In the genomic region with DNA sequence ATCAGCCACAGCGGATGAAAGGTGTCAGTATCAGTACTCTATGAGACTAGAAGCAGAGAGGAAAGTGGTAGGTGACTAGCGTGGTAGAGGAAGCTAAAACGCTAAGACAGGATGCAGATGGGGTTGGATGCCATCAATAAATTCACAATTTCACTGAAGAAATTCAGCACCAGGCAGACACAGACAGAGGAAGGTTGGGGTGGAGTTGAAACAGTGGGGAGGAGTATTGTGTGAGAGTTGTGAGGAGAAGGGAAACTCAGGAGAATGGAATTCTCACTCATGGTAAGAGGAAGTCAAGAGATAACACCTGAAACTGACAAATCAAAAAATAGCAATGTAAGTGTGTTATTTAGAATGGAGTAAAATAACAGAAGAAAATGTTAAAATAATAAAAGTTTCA, we compare ENCODE assay signal across 24 cellular contexts.
DNase-seq lines count a peak whose midpoint lies in the region; ATAC-seq, FAIRE-seq and TF ChIP-seq lines count a peak whose summit lies in the region.
"Had no signal": no experiment of that assay in that cellular context is flagged by ENCODE, and none has a peak within 500 bp of the region (broad histone marks: within the 10 kb centered on the region; RNA-seq: fewer than 3 reads in every experiment).

No MANE protein-coding gene starts in this region.

- in situ Hi-C loops in GM23248 (cut with MboI): no loop called here

- H3K36me3 ChIP-seq in GM23248 (ENCODE audit: low read depth): no peaks in the 10 kb centered on the region
- H3K36me3 ChIP-seq in RWPE2 (ENCODE audit: low read depth): no peaks in the 10 kb centered on the region
- no peaks in the 10 kb centered on the region for H3K36me3 ChIP-seq in endodermal cell (ENCODE audit: control insufficient read depth, insufficient read depth, low read length)
- no peaks in the 10 kb centered on the region for H3K36me3 ChIP-seq in left lung
- H3K36me3 ChIP-seq in WERI-Rb-1: no peaks in the 10 kb centered on the region
- H3K36me3 ChIP-seq: right lobe of liver, SJSA1 had no signal

- intact Hi-C loops in left lung (cut with DNase I): no loop called here

- H3K9me3 ChIP-seq in GM23248 (ENCODE audit: low read depth): no peaks in the 10 kb centered on the region
- H3K9me3 ChIP-seq in RWPE2 (ENCODE audit: severe bottlenecking): no peaks in the 10 kb centered on the region
- no peaks in the 10 kb centered on the region for H3K9me3 ChIP-seq in endodermal cell (ENCODE audit: control insufficient read depth, low read length)
- no peaks in the 10 kb centered on the region for H3K9me3 ChIP-seq in left lung
- no peaks in the 10 kb centered on the region for H3K9me3 ChIP-seq in WERI-Rb-1 (ENCODE audit: severe bottlenecking)
- H3K9me3 ChIP-seq: right lobe of liver, SJSA1 had no signal

- H3K27me3 ChIP-seq in GM23248 (replicated peaks; ENCODE audit: insufficient read depth) (no peaks in the 10 kb centered on the region), RWPE2 (ENCODE audit: insufficient read depth, poor library complexity, severe bottlenecking) (no peaks in the 10 kb centered on the region), endodermal cell (ENCODE audit: control insufficient read depth, insufficient read depth, low read length, poor library complexity, severe bottlenecking) (no peaks in the 10 kb centered on the region), left lung (no peaks in the 10 kb centered on the region), WERI-Rb-1 (ENCODE audit: insufficient read depth, low read depth, severe bottlenecking) (no peaks in the 10 kb centered on the region)
- H3K27me3 ChIP-seq: right lobe of liver, SJSA1 had no signal

- DNase-seq in GM23248 (peak; percentile 49), RWPE2 (ENCODE audit: low spot score) (no peak), endodermal cell (peak; percentile 55), left lung (no peak), WERI-Rb-1 (no peak), H54 (ENCODE audit: insufficient read length, low spot score) (no peak)
- DNase-seq in stimulated activated CD4-positive, alpha-beta T cell treated with anti-CD3 and anti-CD28 coated beads, Interleukin-1b, Interleukin-23, amount 100 ng/mL, for 48 hours: no peak
- no peak for DNase-seq in T-helper 2 cell treated with Interferon-gamma antibody and Interleukin-4, amounts not matched to agents 5 μg/mL and 100 μg/mL, for 36 hours (ENCODE audit: low spot score)
- DNase-seq: activated CD4-positive, alpha-beta T cell treated with anti-CD3 and anti-CD28 coated beads for 1 hour; activated CD8-positive, alpha-beta T cell treated with anti-CD3 and anti-CD28 coated beads for 36 hours; activated naive CD4-positive, alpha-beta T cell treated with anti-CD3 and anti-CD28 coated beads, Interleukin-2, amount 50 U/mL, for 16 hours; amygdala; caudate nucleus; DMS79 treated with DMSO at 0.1 percent for 48 hours; NCI-H2029 treated with DMSO at 0.1 percent for 48 hours; NCI-H2227 treated with DMSO at 0.1 percent for 48 hours; right lobe of liver; stimulated activated naive B cell treated with anti-CD40 and anti-IgM and Interleukin-4, amounts not matched to agents 10 μg/mL and 1 μg/mL and 100 μg/mL, for 72 hours had no signal

- H3K9me2 ChIP-seq in GM23248 (ENCODE audit: insufficient read depth): no peaks in the 10 kb centered on the region

- 32 to 34% methylated on average over 3 of the region's 3 CpGs for WGBS in GM23248 (ENCODE audit: low coverage in 1 of 2, low lambda C conversion rate in 2 of 2, missing lambda C conversion rate in 2 of 2), 2 experiments
- WGBS in endodermal cell (ENCODE audit: insufficient coverage in 1 of 2, insufficient read length in 1 of 2), 2 experiments: 73 to 92% methylated on average over 1 to 3 of the region's 3 CpGs

- H3K27ac ChIP-seq in GM23248 (no peak overlapping the region), RWPE2 (ENCODE audit: poor library complexity, severe bottlenecking) (no peak overlapping the region), endodermal cell (ENCODE audit: low read depth, low read length) (no peak overlapping the region), left lung (no peak overlapping the region), WERI-Rb-1 (no peak overlapping the region)
- H3K27ac ChIP-seq: right lobe of liver, SJSA1 had no signal

- no peak for FAIRE-seq in H54 (lab: Jason Lieb, UNC)
- FAIRE-seq: K562, RCC 7860 had no signal

- H3K4me3 ChIP-seq in GM23248: no peak overlapping the region
- no peak overlapping the region for H3K4me3 ChIP-seq in RWPE2 (ENCODE audit: severe bottlenecking)
- no peak overlapping the region for H3K4me3 ChIP-seq in endodermal cell (ENCODE audit: low read length)
- H3K4me3 ChIP-seq in left lung: no peak overlapping the region
- no peak overlapping the region for H3K4me3 ChIP-seq in WERI-Rb-1 (ENCODE audit: low read depth, low read length)
- H3K4me3 ChIP-seq: K562, right lobe of liver, SJSA1 had no signal

- H3K4me3 Mint-ChIP-seq in endodermal cell: no peak overlapping the region
- no peak overlapping the region for H3K4me3 Mint-ChIP-seq in T-helper 2 cell treated with Interferon-gamma antibody and Interleukin-4, amounts not matched to agents 5 μg/mL and 100 μg/mL, for 36 hours
- H3K4me3 Mint-ChIP-seq: activated CD8-positive, alpha-beta T cell treated with anti-CD3 and anti-CD28 coated beads for 36 hours; activated T-helper 17 cell treated with anti-CD3 and anti-CD28 coated beads, Interleukin-2, amount 50 U/mL, for 72 hours; CD14-positive monocyte; memory B cell; stimulated activated naive B cell treated with anti-CD40 and anti-IgM and Interleukin-4, amounts not matched to agents 10 μg/mL and 1 μg/mL and 100 μg/mL, for 72 hours had no signal

- H3K9ac ChIP-seq in GM23248 (no peak overlapping the region), endodermal cell (ENCODE audit: extremely low read depth, low read length, poor library complexity, severe bottlenecking) (no peak overlapping the region)

- peaks cover 22% of the 10 kb centered on the region for H3K4me1 Mint-ChIP-seq in endodermal cell
- no peaks in the 10 kb centered on the region for H3K4me1 Mint-ChIP-seq in T-helper 2 cell treated with Interferon-gamma antibody and Interleukin-4, amounts not matched to agents 5 μg/mL and 100 μg/mL, for 36 hours (ENCODE audit: low read depth)
- H3K4me1 Mint-ChIP-seq: activated T-helper 17 cell treated with anti-CD3 and anti-CD28 coated beads, Interleukin-2, amount 50 U/mL, for 72 hours; CD14-positive monocyte; memory B cell; stimulated activated naive B cell treated with anti-CD40 and anti-IgM and Interleukin-4, amounts not matched to agents 10 μg/mL and 1 μg/mL and 100 μg/mL, for 72 hours had no signal

- no peak overlapping the region for H3K27ac Mint-ChIP-seq in endodermal cell
- no peak overlapping the region for H3K27ac Mint-ChIP-seq in T-helper 2 cell treated with Interferon-gamma antibody and Interleukin-4, amounts not matched to agents 5 μg/mL and 100 μg/mL, for 36 hours
- H3K27ac Mint-ChIP-seq: activated CD8-positive, alpha-beta T cell treated with anti-CD3 and anti-CD28 coated beads for 36 hours; activated T-helper 17 cell treated with anti-CD3 and anti-CD28 coated beads, Interleukin-2, amount 50 U/mL, for 72 hours; CD14-positive monocyte; memory B cell; stimulated activated naive B cell treated with anti-CD40 and anti-IgM and Interleukin-4, amounts not matched to agents 10 μg/mL and 1 μg/mL and 100 μg/mL, for 72 hours had no signal

- H3K4me1 ChIP-seq in GM23248 (ENCODE audit: insufficient read depth): peaks cover 7% of the 10 kb centered on the region; the same call in 1 of the 2 replicates
- H3K4me1 ChIP-seq in RWPE2 (ENCODE audit: insufficient read depth, poor library complexity, severe bottlenecking): peaks cover 16% of the 10 kb centered on the region
- no peaks in the 10 kb centered on the region for H3K4me1 ChIP-seq in endodermal cell (ENCODE audit: control insufficient read depth, insufficient read depth, low read length)
- H3K4me1 ChIP-seq in left lung: no peaks in the 10 kb centered on the region
- H3K4me1 ChIP-seq: right lobe of liver, SJSA1 had no signal

- ATAC-seq in RWPE2 (ENCODE audit: low read depth) (peak; percentile 92), left lung (peak; percentile 80)
- ATAC-seq: activated CD8-positive, alpha-beta T cell treated with anti-CD3 and anti-CD28 coated beads for 36 hours; activated T-helper 17 cell treated with anti-CD3 and anti-CD28 coated beads, Interleukin-2, amount 50 U/mL, for 72 hours; K562; right lobe of liver; stimulated activated naive B cell treated with anti-CD40 and anti-IgM and Interleukin-4, amounts not matched to agents 10 μg/mL and 1 μg/mL and 100 μg/mL, for 72 hours had no signal

- no peak overlapping the region for H3K4me2 ChIP-seq in GM23248 (ENCODE audit: unreplicated experiment)

- TF ChIP-seq CTCF in RWPE2 (IDR thresholded peaks at IDR 0.05; ENCODE audit: poor library complexity, severe bottlenecking) (no peak), endodermal cell (conservative IDR thresholded peaks at IDR 0.05) (no peak), left lung (IDR thresholded peaks at IDR 0.05) (no peak), WERI-Rb-1 (IDR thresholded peaks at IDR 0.05; ENCODE audit: low read depth, low read length) (no peak)

- H4K20me1 ChIP-seq in GM23248 (ENCODE audit: insufficient read depth): no peaks in the 10 kb centered on the region

- no peaks in the 10 kb centered on the region for H3K36me3 Mint-ChIP-seq in endodermal cell (ENCODE audit: low read depth)
- no peaks in the 10 kb centered on the region for H3K36me3 Mint-ChIP-seq in T-helper 2 cell treated with Interferon-gamma antibody and Interleukin-4, amounts not matched to agents 5 μg/mL and 100 μg/mL, for 36 hours (ENCODE audit: low read depth)
- H3K36me3 Mint-ChIP-seq: CD14-positive monocyte; memory B cell; stimulated activated naive B cell treated with anti-CD40 and anti-IgM and Interleukin-4, amounts not matched to agents 10 μg/mL and 1 μg/mL and 100 μg/mL, for 72 hours had no signal

- no peaks in the 10 kb centered on the region for H3K9me3 Mint-ChIP-seq in endodermal cell
- no peaks in the 10 kb centered on the region for H3K9me3 Mint-ChIP-seq in T-helper 2 cell treated with Interferon-gamma antibody and Interleukin-4, amounts not matched to agents 5 μg/mL and 100 μg/mL, for 36 hours
- H3K9me3 Mint-ChIP-seq: activated CD8-positive, alpha-beta T cell treated with anti-CD3 and anti-CD28 coated beads for 36 hours; activated T-helper 17 cell treated with anti-CD3 and anti-CD28 coated beads, Interleukin-2, amount 50 U/mL, for 72 hours; memory B cell; stimulated activated naive B cell treated with anti-CD40 and anti-IgM and Interleukin-4, amounts not matched to agents 10 μg/mL and 1 μg/mL and 100 μg/mL, for 72 hours had no signal

- no peak for TF ChIP-seq POLR2A in H54 (IDR thresholded peaks at IDR 0.05; ENCODE audit: low read depth, low read length)

- H3K79me2 ChIP-seq in GM23248 (ENCODE audit: insufficient read depth): no peaks in the 10 kb centered on the region

- no peak overlapping the region for H2AFZ ChIP-seq in GM23248

- no peaks in the 10 kb centered on the region for H3K27me3 Mint-ChIP-seq in endodermal cell (ENCODE audit: insufficient read depth)
- H3K27me3 Mint-ChIP-seq in T-helper 2 cell treated with Interferon-gamma antibody and Interleukin-4, amounts not matched to agents 5 μg/mL and 100 μg/mL, for 36 hours (ENCODE audit: low read depth): no peaks in the 10 kb centered on the region

- no peaks in the 10 kb centered on the region for H3F3A ChIP-seq in GM23248 (ENCODE audit: insufficient read depth)

Comparison
In these comparisons a context has a peak if more than half of its experiments do, and no peak if none do; other contexts are left out.
1. DNase-seq: peak in GM23248 (single experiment) and endodermal cell (single experiment); none in RWPE2 (single experiment), left lung (0 of 2), WERI-Rb-1 (single experiment), stimulated activated CD4-positive, alpha-beta T cell treated with anti-CD3 and anti-CD28 coated beads, Interleukin-1b, Interleukin-23, amount 100 ng/mL, for 48 hours (single experiment), T-helper 2 cell treated with Interferon-gamma antibody and Interleukin-4, amounts not matched to agents 5 μg/mL and 100 μg/mL, for 36 hours (single experiment) and H54 (single experiment).